ENCODE assay signal across 15 cellular contexts in genomic region chr20:41335591-41335990, GRCh38. TPM values are rescaled to one million over a fixed set of nuclear protein-coding genes. Genes with fewer than 3 reads are reported as not detected.
"Had no signal": no experiment of that assay in that cellular context is flagged by ENCODE, and none has a peak within 500 bp of the region (broad histone marks: within the 10 kb centered on the region; RNA-seq: fewer than 3 reads in every experiment).

No MANE protein-coding gene starts in this region.

- ATAC-seq: activated CD4-positive, CD25-positive, alpha-beta regulatory T cell treated with anti-CD3 and anti-CD28 coated beads, Interleukin-2, amount 50 U/mL, for 24 hours; activated naive CD8-positive, alpha-beta T cell treated with anti-CD3 and anti-CD28 coated beads, Interleukin-2, amount 50 U/mL, for 24 hours; effector memory CD8-positive, alpha-beta T cell; psoas muscle had no signal

- H3K27ac ChIP-seq: spleen had no signal

- H3K27ac Mint-ChIP-seq: activated naive CD4-positive, alpha-beta T cell treated with anti-CD3 and anti-CD28 coated beads for 36 hours; activated naive CD8-positive, alpha-beta T cell treated with anti-CD3 and anti-CD28 coated beads, Interleukin-2, amount 50 U/mL, for 24 hours; activated T-helper 1 cell treated with anti-CD3 and anti-CD28 coated beads, Interleukin-12 subunit alpha, Interleukin-12 subunit beta, Interleukin-2, Interleukin-4 antibody, amounts not matched to agents 30 ng/mL and 10 ng/mL and 1 ng/mL, durations not matched to agents 14 hours and 24 hours and 36 hours; dendritic cell treated with granulocyte-macrophage colony-stimulating factor and Interleukin-4, amounts not matched to agents 40 ng/mL and 50 ng/mL, for 4 days; effector memory CD8-positive, alpha-beta T cell; nephron had no signal

- H3K9me3 ChIP-seq: psoas muscle, spleen, thyroid gland had no signal

- DNase-seq: activated naive CD4-positive, alpha-beta T cell treated with anti-CD3 and anti-CD28 coated beads for 36 hours; activated naive CD8-positive, alpha-beta T cell treated with anti-CD3 and anti-CD28 coated beads, Interleukin-2, amount 50 U/mL, for 24 hours; aorta; effector memory CD8-positive, alpha-beta T cell; occipital lobe; psoas muscle; spleen; stimulated activated CD4-positive, alpha-beta T cell treated with anti-CD3 and anti-CD28 coated beads, Interleukin-1b, Interleukin-23, amount 100 ng/mL, for 48 hours; thyroid gland had no signal

- H3K4me3 Mint-ChIP-seq: activated naive CD4-positive, alpha-beta T cell treated with anti-CD3 and anti-CD28 coated beads for 36 hours; activated naive CD8-positive, alpha-beta T cell treated with anti-CD3 and anti-CD28 coated beads, Interleukin-2, amount 50 U/mL, for 24 hours; activated T-helper 1 cell treated with anti-CD3 and anti-CD28 coated beads, Interleukin-12 subunit alpha, Interleukin-12 subunit beta, Interleukin-2, Interleukin-4 antibody, amounts not matched to agents 30 ng/mL and 10 ng/mL and 1 ng/mL, durations not matched to agents 14 hours and 24 hours and 36 hours; dendritic cell treated with granulocyte-macrophage colony-stimulating factor and Interleukin-4, amounts not matched to agents 40 ng/mL and 50 ng/mL, for 4 days; effector memory CD8-positive, alpha-beta T cell; nephron had no signal

- H3K9me3 Mint-ChIP-seq: activated naive CD4-positive, alpha-beta T cell treated with anti-CD3 and anti-CD28 coated beads for 36 hours; activated naive CD8-positive, alpha-beta T cell treated with anti-CD3 and anti-CD28 coated beads, Interleukin-2, amount 50 U/mL, for 24 hours; activated T-helper 1 cell treated with anti-CD3 and anti-CD28 coated beads, Interleukin-12 subunit alpha, Interleukin-12 subunit beta, Interleukin-2, Interleukin-4 antibody, amounts not matched to agents 30 ng/mL and 10 ng/mL and 1 ng/mL, durations not matched to agents 14 hours and 24 hours and 36 hours; dendritic cell treated with granulocyte-macrophage colony-stimulating factor and Interleukin-4, amounts not matched to agents 40 ng/mL and 50 ng/mL, for 4 days; effector memory CD8-positive, alpha-beta T cell; nephron had no signal

- H3K27me3 ChIP-seq: thyroid gland had no signal

- H3K4me3 ChIP-seq: psoas muscle, spleen, thyroid gland had no signal

- H3K36me3 ChIP-seq: spleen, thyroid gland had no signal

RNA-seq across cellular contexts. Expression of gene EMILIN3, which starts 31.0 kb away (rescaled TPM):
- total RNA-seq: activated CD8-positive, alpha-beta memory T cell treated with anti-CD3 and anti-CD28 coated beads for 36 hours; activated naive CD4-positive, alpha-beta T cell treated with anti-CD3 and anti-CD28 coated beads for 36 hours; mesenteric fat pad; spleen had no signal
